Comparison of ENCODE assay signal across 21 cellular contexts in genomic region chr7:100019908-100020307, GRCh38. TPM values are rescaled to one million over a fixed set of nuclear protein-coding genes. Genes with fewer than 3 reads are reported as not detected.
DNase-seq lines count a peak whose midpoint lies in the region; ATAC-seq and TF ChIP-seq lines count a peak whose summit lies in the region.
"Had no signal": no experiment of that assay in that cellular context is flagged by ENCODE, and none has a peak within 500 bp of the region (broad histone marks: within the 10 kb centered on the region; RNA-seq: fewer than 3 reads in every experiment).

No MANE protein-coding gene starts in this region.

- H3K9me3 ChIP-seq in CD4-positive, alpha-beta memory T cell (ENCODE audit: control insufficient read depth in 1 of 2, low read length in 2 of 2): no peaks in the 10 kb centered on the region
- H3K9me3 ChIP-seq: pancreas, SJSA1 had no signal

- CTCF ChIA-PET in CD4-positive, alpha-beta memory T cell (lab: Charles Lee; ENCODE audit: partially characterized antibody): interaction anchor here (0.9 to 3.0 kb wide), 4 partner anchors 10 to 105 kb away, joined by 3 to 12 read pairs (median 4); no protein-coding TSS in a partner anchor

- H3K4me3 ChIP-seq in CD4-positive, alpha-beta memory T cell (ENCODE audit: low read length in 2 of 2): no peak overlapping the region
- no peak overlapping the region for H3K4me3 ChIP-seq in GM23338
- H3K4me3 ChIP-seq: coronary artery, pancreas, SJSA1, skin epidermis had no signal

- no peak for ATAC-seq in GM23338
- no peak for ATAC-seq in activated naive CD8-positive, alpha-beta T cell treated with anti-CD3 and anti-CD28 coated beads, Interleukin-2, amount 10 ng/mL, durations not matched to agents 7 days and 5 days (ENCODE audit: low read depth)
- ATAC-seq in GM18907 (IDR thresholded peaks at IDR 0.05; ENCODE audit: unreplicated experiment): no peak
- ATAC-seq: activated CD8-positive, alpha-beta memory T cell treated with anti-CD3 and anti-CD28 coated beads, Interleukin-2, amount 10 ng/mL, durations not matched to agents 7 days and 5 days; esophagus mucosa; pancreas; stimulated activated naive B cell treated with anti-CD40 and anti-IgM and Interleukin-4, amounts not matched to agents 10 μg/mL and 1 μg/mL and 100 μg/mL, for 72 hours had no signal

- H3K9me2 ChIP-seq in GM23338 (ENCODE audit: insufficient read depth): no peaks in the 10 kb centered on the region

- intact Hi-C loops in CD4-positive, alpha-beta memory T cell (cut with micrococcal nuclease): no loop called here

- H3K9me3 Mint-ChIP-seq in CD4-positive, alpha-beta memory T cell: no peaks in the 10 kb centered on the region
- H3K9me3 Mint-ChIP-seq in GM23338 (no peaks in the 10 kb centered on the region), mesothelial cell of epicardium (no peaks in the 10 kb centered on the region)
- no peaks in the 10 kb centered on the region for H3K9me3 Mint-ChIP-seq in activated naive CD8-positive, alpha-beta T cell treated with anti-CD3 and anti-CD28 coated beads, Interleukin-2, amount 10 ng/mL, durations not matched to agents 7 days and 5 days
- H3K9me3 Mint-ChIP-seq: stimulated activated naive B cell treated with anti-CD40 and anti-IgM and Interleukin-4, amounts not matched to agents 10 μg/mL and 1 μg/mL and 100 μg/mL, for 72 hours had no signal

- H3K27me3 ChIP-seq in CD4-positive, alpha-beta memory T cell (ENCODE audit: insufficient read depth, low read length): no peaks in the 10 kb centered on the region
- no peaks in the 10 kb centered on the region for H3K27me3 ChIP-seq in GM23338 (ENCODE audit: insufficient read depth)
- H3K27me3 ChIP-seq: pancreas, SJSA1 had no signal

- H3K36me3 Mint-ChIP-seq in CD4-positive, alpha-beta memory T cell: peaks cover 17 to 56% of the 10 kb centered on the region in 2 donors
- H3K36me3 Mint-ChIP-seq in GM23338 (ENCODE audit: low read depth) (peaks cover 43% of the 10 kb centered on the region), mesothelial cell of epicardium (peaks cover 19% of the 10 kb centered on the region)
- H3K36me3 Mint-ChIP-seq in activated naive CD8-positive, alpha-beta T cell treated with anti-CD3 and anti-CD28 coated beads, Interleukin-2, amount 10 ng/mL, durations not matched to agents 7 days and 5 days: peaks cover 18% of the 10 kb centered on the region

- H3K4me3 Mint-ChIP-seq in CD4-positive, alpha-beta memory T cell: peak overlapping the region in 1 of 8 donors; percentile 39
- H3K4me3 Mint-ChIP-seq in GM23338 (no peak overlapping the region), mesothelial cell of epicardium (no peak overlapping the region)
- no peak overlapping the region for H3K4me3 Mint-ChIP-seq in activated naive CD8-positive, alpha-beta T cell treated with anti-CD3 and anti-CD28 coated beads, Interleukin-2, amount 10 ng/mL, durations not matched to agents 7 days and 5 days
- H3K4me3 Mint-ChIP-seq: activated CD8-positive, alpha-beta memory T cell treated with anti-CD3 and anti-CD28 coated beads, Interleukin-2, amount 10 ng/mL, durations not matched to agents 7 days and 5 days; stimulated activated naive B cell treated with anti-CD40 and anti-IgM and Interleukin-4, amounts not matched to agents 10 μg/mL and 1 μg/mL and 100 μg/mL, for 72 hours had no signal

- POLR2A ChIA-PET in CD4-positive, alpha-beta memory T cell (lab: Charles Lee; ENCODE audit: partially characterized antibody): no interaction called here
- POLR2A ChIA-PET in activated naive CD8-positive, alpha-beta T cell treated with anti-CD3 and anti-CD28 coated beads, Interleukin-2, amount 10 ng/mL, durations not matched to agents 7 days and 5 days (lab: Charles Lee): no interaction called here

- H3K27ac ChIP-seq in CD4-positive, alpha-beta memory T cell (ENCODE audit: low read depth, low read length): no peak overlapping the region
- peak overlapping the region; percentile 63; the same call in 1 of the 2 replicates for H3K27ac ChIP-seq in GM23338 (ENCODE audit: low read depth)
- H3K27ac ChIP-seq: coronary artery, SJSA1 had no signal

- peaks cover 14% of the 10 kb centered on the region for H4K20me1 ChIP-seq in GM23338 (replicated peaks; ENCODE audit: insufficient read depth)

- H3F3A ChIP-seq in GM23338 (replicated peaks; ENCODE audit: low read depth): no peaks in the 10 kb centered on the region; the same call in 1 of the 2 replicates

- H3K79me2 ChIP-seq in GM23338 (replicated peaks; ENCODE audit: insufficient read depth): peaks cover 66% of the 10 kb centered on the region

- H2AFZ ChIP-seq in GM23338: no peak overlapping the region

- peak overlapping the region in 6 of 7 donors; percentile 5 to 95 (median 55) for H3K27ac Mint-ChIP-seq in CD4-positive, alpha-beta memory T cell
- peak overlapping the region; percentile 10; the same call in 1 of the 2 replicates for H3K27ac Mint-ChIP-seq in GM23338
- peak overlapping the region; percentile 15 for H3K27ac Mint-ChIP-seq in activated naive CD8-positive, alpha-beta T cell treated with anti-CD3 and anti-CD28 coated beads, Interleukin-2, amount 10 ng/mL, durations not matched to agents 7 days and 5 days
- peak overlapping the region; percentile 20 for H3K27ac Mint-ChIP-seq in mesothelial cell of epicardium
- H3K27ac Mint-ChIP-seq: stimulated activated naive B cell treated with anti-CD40 and anti-IgM and Interleukin-4, amounts not matched to agents 10 μg/mL and 1 μg/mL and 100 μg/mL, for 72 hours had no signal

- H3K27me3 Mint-ChIP-seq in CD4-positive, alpha-beta memory T cell: no peaks in the 10 kb centered on the region
- H3K27me3 Mint-ChIP-seq in GM23338 (ENCODE audit: insufficient read depth, low read depth, poor library complexity): peaks cover 9% of the 10 kb centered on the region
- H3K27me3 Mint-ChIP-seq in activated naive CD8-positive, alpha-beta T cell treated with anti-CD3 and anti-CD28 coated beads, Interleukin-2, amount 10 ng/mL, durations not matched to agents 7 days and 5 days: no peaks in the 10 kb centered on the region
- H3K27me3 Mint-ChIP-seq in mesothelial cell of epicardium (ENCODE audit: low read depth): no peaks in the 10 kb centered on the region
- H3K27me3 Mint-ChIP-seq: activated CD8-positive, alpha-beta memory T cell treated with anti-CD3 and anti-CD28 coated beads, Interleukin-2, amount 10 ng/mL, durations not matched to agents 7 days and 5 days; stimulated activated naive B cell treated with anti-CD40 and anti-IgM and Interleukin-4, amounts not matched to agents 10 μg/mL and 1 μg/mL and 100 μg/mL, for 72 hours had no signal

- TF ChIP-seq CTCF in GM23338 (conservative IDR thresholded peaks at IDR 0.05; ENCODE audit: low read depth in 2 of 2) (no peak), mesothelial cell of epicardium (IDR thresholded peaks at IDR 0.05; ENCODE audit: unreplicated experiment) (no peak)

- H3K4me1 ChIP-seq in CD4-positive, alpha-beta memory T cell (ENCODE audit: insufficient read depth, low read length): peaks cover 39% of the 10 kb centered on the region
- peaks cover 7% of the 10 kb centered on the region; the same call in 1 of the 2 replicates for H3K4me1 ChIP-seq in GM23338 (ENCODE audit: insufficient read depth)

- no peak overlapping the region for H3K4me2 ChIP-seq in GM23338

- peaks cover 28 to 55% (median 43%) of the 10 kb centered on the region in 4 donors for H3K4me1 Mint-ChIP-seq in CD4-positive, alpha-beta memory T cell
- peaks cover 10% of the 10 kb centered on the region; the same call in 2 of the 3 replicates for H3K4me1 Mint-ChIP-seq in GM23338
- H3K4me1 Mint-ChIP-seq in activated naive CD8-positive, alpha-beta T cell treated with anti-CD3 and anti-CD28 coated beads, Interleukin-2, amount 10 ng/mL, durations not matched to agents 7 days and 5 days: peaks cover 24% of the 10 kb centered on the region
- H3K4me1 Mint-ChIP-seq in mesothelial cell of epicardium: peaks cover 40% of the 10 kb centered on the region

- peaks cover 16% of the 10 kb centered on the region for H3K36me3 ChIP-seq in CD4-positive, alpha-beta memory T cell (ENCODE audit: insufficient read depth, low read length)
- H3K36me3 ChIP-seq in GM23338 (ENCODE audit: insufficient read depth): peaks cover 19% of the 10 kb centered on the region

- DNase-seq in CD4-positive, alpha-beta memory T cell: no peak
- DNase-seq in GM23338 (ENCODE audit: low spot score) (no peak), mesothelial cell of epicardium (ENCODE audit: low spot score in 2 of 2, unreplicated experiment in 2 of 2) (no peak), SIG-M5 treated with dmso at 0.1 percent for 504 hours (lab: John Stamatoyannopoulos, UW; ENCODE audit: unreplicated experiment) (no peak), cerebellar cortex (ENCODE audit: low spot score) (no peak)
- no peak for DNase-seq in activated naive CD8-positive, alpha-beta T cell treated with anti-CD3 and anti-CD28 coated beads, Interleukin-2, amount 10 ng/mL, durations not matched to agents 7 days and 5 days
- DNase-seq in activated CD4-positive, CD25-positive, alpha-beta regulatory T cell treated with anti-CD3 and anti-CD28 coated beads, Interleukin-2, amount 50 U/mL, for 72 hours: no peak
- DNase-seq: activated CD8-positive, alpha-beta memory T cell treated with anti-CD3 and anti-CD28 coated beads, Interleukin-2, amount 10 ng/mL, durations not matched to agents 7 days and 5 days; islet precursor cell; KBM-7; NCI-H1105; pancreas; stimulated activated naive B cell treated with anti-CD40 and anti-IgM and Interleukin-4, amounts not matched to agents 10 μg/mL and 1 μg/mL and 100 μg/mL, for 72 hours had no signal

RNA-seq across cellular contexts. Expression of gene ZKSCAN1, which starts 4.5 kb away (rescaled TPM):
- 100 to 1,000 TPM in 1 of 2 experiments, 10 to 100 TPM in 1; 94.8 to 101 TPM for total RNA-seq in CD4-positive, alpha-beta memory T cell
- 10 to 100 TPM; 25.0 to 47.0 TPM for polyA plus RNA-seq in CD4-positive, alpha-beta memory T cell
- 14.5 and 19.4 TPM in 2 replicates for total RNA-seq in GM23338 (2014; rRNA removed; shearing (Covaris generic))
- 9.8 and 11.8 TPM in 2 replicates for polyA plus RNA-seq in GM23338 (2016; fragmentation: Nextera tagmentation; extraction: Ambion mirVana)
- total RNA-seq in activated naive CD8-positive, alpha-beta T cell treated with anti-CD3 and anti-CD28 coated beads, Interleukin-2, amount 10 ng/mL, durations not matched to agents 7 days and 5 days: 10 to 100 TPM; 85.5 to 88.8 TPM
- total RNA-seq in mesothelial cell of epicardium: 143 to 149 TPM (median 143 TPM) in 3 replicates

RNA-seq across cellular contexts. Expression of gene ZSCAN21, which starts 29.7 kb away (rescaled TPM):
- total RNA-seq in CD4-positive, alpha-beta memory T cell: 10 to 100 TPM in 1 of 2 experiments, 1 to 10 TPM in 1; 9.9 to 10.6 TPM
- polyA plus RNA-seq in CD4-positive, alpha-beta memory T cell: 1 to 10 TPM; 2.5 to 9.7 TPM
- total RNA-seq in GM23338 (2014; rRNA removed; shearing (Covaris generic)): 21.8 and 24.8 TPM in 2 replicates
- 15.4 and 15.7 TPM in 2 replicates for polyA plus RNA-seq in GM23338 (2016; fragmentation: Nextera tagmentation; extraction: Ambion mirVana)
- 10 to 100 TPM in 1 of 2 experiments, 1 to 10 TPM in 1; 9.8 to 10.1 TPM for total RNA-seq in activated naive CD8-positive, alpha-beta T cell treated with anti-CD3 and anti-CD28 coated beads, Interleukin-2, amount 10 ng/mL, durations not matched to agents 7 days and 5 days
- total RNA-seq in mesothelial cell of epicardium: 17.0 to 17.6 TPM (median 17.4 TPM) in 3 replicates

RNA-seq across cellular contexts. Expression of gene AZGP1, which starts 44.1 kb away (rescaled TPM):
- not detected for total RNA-seq in CD4-positive, alpha-beta memory T cell
- not detected for polyA plus RNA-seq in CD4-positive, alpha-beta memory T cell
- 0.17 TPM in 1 of 2 replicates, not detected in the other for total RNA-seq in GM23338 (2014; rRNA removed; shearing (Covaris generic))
- polyA plus RNA-seq in GM23338 (2016; fragmentation: Nextera tagmentation; extraction: Ambion mirVana): 1.3 TPM in 1 of 2 replicates, not detected in the other
- total RNA-seq in activated naive CD8-positive, alpha-beta T cell treated with anti-CD3 and anti-CD28 coated beads, Interleukin-2, amount 10 ng/mL, durations not matched to agents 7 days and 5 days: not detected
- 0.27 to 0.56 TPM in 2 of 3 replicates, not detected in the other for total RNA-seq in mesothelial cell of epicardium
- total RNA-seq: activated CD8-positive, alpha-beta memory T cell treated with anti-CD3 and anti-CD28 coated beads, Interleukin-2, amount 10 ng/mL, durations not matched to agents 7 days and 5 days; mononuclear cell; NCI-H460; SJSA1 had no signal
- polyA plus RNA-seq: BJ had no signal
